In the genomic region with DNA sequence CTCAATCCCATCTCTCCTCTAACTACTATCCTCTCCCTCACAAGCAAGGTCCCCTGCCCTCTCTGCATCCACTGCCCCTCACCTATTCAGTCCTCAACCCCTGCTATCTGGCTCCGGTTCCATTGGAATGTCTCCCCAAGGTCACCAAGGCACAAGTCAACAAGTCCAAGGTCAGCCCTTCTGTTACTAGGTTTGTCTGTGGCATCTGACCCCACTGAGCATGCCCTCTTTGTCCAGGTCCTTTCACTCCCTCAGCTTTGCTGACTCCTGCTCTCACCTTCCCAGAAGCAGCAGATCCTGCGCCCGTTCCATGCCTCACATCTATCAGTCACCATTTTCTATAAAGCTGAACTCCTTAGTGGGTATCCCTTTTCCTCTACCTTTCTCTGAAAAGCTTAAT, we compare ENCODE assay signal across 1 cellular context.
TF ChIP-seq lines count a peak whose summit lies in the region.

No MANE protein-coding gene starts in this region.

TF ChIP-seq in HepG2, 621 proteins besides CTCF, POLR2A, EP300 and RAD21 (continued from another document and continues in another):
- peak; percentile 60; the same call in 1 of the 2 replicates for TF ChIP-seq IKZF5 (CRISPR knock-in tag; IDR thresholded peaks at IDR 0.05)
- TF ChIP-seq KLF13 (CRISPR knock-in tag; IDR thresholded peaks at IDR 0.05): no peak
- no peak for TF ChIP-seq CHCHD3 (CRISPR knock-in tag; IDR thresholded peaks at IDR 0.05)
- peak; percentile 97 for TF ChIP-seq RXRB (CRISPR knock-in tag; IDR thresholded peaks at IDR 0.05; ENCODE audit: borderline replicate concordance)
- TF ChIP-seq TMF1 (CRISPR knock-in tag; IDR thresholded peaks at IDR 0.05; ENCODE audit: low read depth): no peak
- TF ChIP-seq BRD4 (CRISPR knock-in tag; IDR thresholded peaks at IDR 0.05): no peak
- TF ChIP-seq, protein P1, sequence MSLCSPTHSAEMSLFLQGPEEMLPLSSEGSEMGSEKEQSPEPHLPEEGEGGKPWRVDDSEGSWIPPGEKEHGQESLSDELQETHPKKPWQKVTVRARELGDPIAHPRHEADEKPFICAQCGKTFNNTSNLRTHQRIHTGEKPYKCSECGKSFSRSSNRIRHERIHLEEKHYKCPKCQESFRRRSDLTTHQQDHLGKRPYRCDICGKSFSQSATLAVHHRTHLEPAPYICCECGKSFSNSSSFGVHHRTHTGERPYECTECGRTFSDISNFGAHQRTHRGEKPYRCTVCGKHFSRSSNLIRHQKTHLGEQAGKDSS (CRISPR knock-in tag; IDR thresholded peaks at IDR 0.05; ENCODE audit: borderline replicate concordance, low read depth): no peak
- no peak for TF ChIP-seq ZNF570 (CRISPR knock-in tag; IDR thresholded peaks at IDR 0.05; ENCODE audit: borderline replicate concordance)
- peak; percentile 62; the same call in 1 of the 2 replicates for TF ChIP-seq GATA4 (IDR thresholded peaks at IDR 0.05; ENCODE audit: borderline replicate concordance, low read depth)
- TF ChIP-seq ZNF660 (CRISPR knock-in tag; IDR thresholded peaks at IDR 0.05; ENCODE audit: borderline replicate concordance, low read depth): no peak
- no peak; the same call in 1 of the 2 replicates for TF ChIP-seq ZZZ3 (CRISPR knock-in tag; IDR thresholded peaks at IDR 0.05; ENCODE audit: borderline replicate concordance)
- TF ChIP-seq HIC2 (CRISPR knock-in tag; IDR thresholded peaks at IDR 0.05; ENCODE audit: low read depth): peak; percentile 79; the same call in 1 of the 2 replicates
- TF ChIP-seq HOXA5 (CRISPR knock-in tag; IDR thresholded peaks at IDR 0.05): no peak
- no peak for TF ChIP-seq ZNF446 (CRISPR knock-in tag; IDR thresholded peaks at IDR 0.05)
- no peak for TF ChIP-seq ZNF382 (CRISPR knock-in tag; IDR thresholded peaks at IDR 0.05; ENCODE audit: borderline replicate concordance)
- TF ChIP-seq ARNT (IDR thresholded peaks at IDR 0.05): no peak
- TF ChIP-seq, protein P2, sequence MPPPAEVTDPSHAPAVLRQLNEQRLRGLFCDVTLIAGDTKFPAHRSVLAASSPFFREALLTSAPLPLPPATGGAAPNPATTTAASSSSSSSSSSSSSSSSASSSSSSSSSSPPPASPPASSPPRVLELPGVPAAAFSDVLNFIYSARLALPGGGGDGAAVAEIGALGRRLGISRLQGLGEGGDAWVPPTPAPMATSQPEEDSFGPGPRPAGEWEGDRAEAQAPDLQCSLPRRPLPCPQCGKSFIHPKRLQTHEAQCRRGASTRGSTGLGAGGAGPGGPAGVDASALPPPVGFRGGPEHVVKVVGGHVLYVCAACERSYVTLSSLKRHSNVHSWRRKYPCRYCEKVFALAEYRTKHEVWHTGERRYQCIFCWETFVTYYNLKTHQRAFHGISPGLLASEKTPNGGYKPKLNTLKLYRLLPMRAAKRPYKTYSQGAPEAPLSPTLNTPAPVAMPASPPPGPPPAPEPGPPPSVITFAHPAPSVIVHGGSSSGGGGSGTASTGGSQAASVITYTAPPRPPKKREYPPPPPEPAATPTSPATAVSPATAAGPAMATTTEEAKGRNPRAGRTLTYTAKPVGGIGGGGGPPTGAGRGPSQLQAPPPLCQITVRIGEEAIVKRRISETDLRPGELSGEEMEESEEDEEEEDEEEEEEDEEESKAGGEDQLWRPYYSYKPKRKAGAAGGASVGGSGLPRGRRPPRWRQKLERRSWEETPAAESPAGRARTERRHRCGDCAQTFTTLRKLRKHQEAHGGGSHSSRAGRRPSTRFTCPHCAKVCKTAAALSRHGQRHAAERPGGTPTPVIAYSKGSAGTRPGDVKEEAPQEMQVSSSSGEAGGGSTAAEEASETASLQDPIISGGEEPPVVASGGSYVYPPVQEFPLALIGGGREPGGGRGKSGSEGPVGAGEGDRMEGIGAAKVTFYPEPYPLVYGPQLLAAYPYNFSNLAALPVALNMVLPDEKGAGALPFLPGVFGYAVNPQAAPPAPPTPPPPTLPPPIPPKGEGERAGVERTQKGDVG (CRISPR knock-in tag; IDR thresholded peaks at IDR 0.05; ENCODE audit: borderline replicate concordance): no peak
- peak; percentile 85 for TF ChIP-seq GATAD2A (CRISPR knock-in tag; IDR thresholded peaks at IDR 0.05)
- TF ChIP-seq ZNF629 (CRISPR knock-in tag; conservative IDR thresholded peaks at IDR 0.05): 0 out of 2 replicates have a peak, but pooled peaks have one; percentile 38
- no peak for TF ChIP-seq PREB (CRISPR knock-in tag; IDR thresholded peaks at IDR 0.05)
- peak; percentile 98 for TF ChIP-seq FOXO1 (CRISPR knock-in tag; IDR thresholded peaks at IDR 0.05)
- 0 out of 2 replicates have a peak, but pooled peaks have one; percentile 56 for TF ChIP-seq NFKBIZ (CRISPR knock-in tag; IDR thresholded peaks at IDR 0.05)
- TF ChIP-seq, protein P3, sequence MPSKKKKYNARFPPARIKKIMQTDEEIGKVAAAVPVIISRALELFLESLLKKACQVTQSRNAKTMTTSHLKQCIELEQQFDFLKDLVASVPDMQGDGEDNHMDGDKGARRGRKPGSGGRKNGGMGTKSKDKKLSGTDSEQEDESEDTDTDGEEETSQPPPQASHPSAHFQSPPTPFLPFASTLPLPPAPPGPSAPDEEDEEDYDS (CRISPR knock-in tag; IDR thresholded peaks at IDR 0.05): peak; percentile 66; the same call in 1 of the 2 replicates
- TF ChIP-seq, protein P4, sequence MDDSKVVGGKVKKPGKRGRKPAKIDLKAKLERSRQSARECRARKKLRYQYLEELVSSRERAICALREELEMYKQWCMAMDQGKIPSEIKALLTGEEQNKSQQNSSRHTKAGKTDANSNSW (CRISPR knock-in tag; IDR thresholded peaks at IDR 0.05; ENCODE audit: borderline replicate concordance): no peak
- TF ChIP-seq MLLT10 (CRISPR knock-in tag; IDR thresholded peaks at IDR 0.05): no peak
- TF ChIP-seq, protein P5, sequence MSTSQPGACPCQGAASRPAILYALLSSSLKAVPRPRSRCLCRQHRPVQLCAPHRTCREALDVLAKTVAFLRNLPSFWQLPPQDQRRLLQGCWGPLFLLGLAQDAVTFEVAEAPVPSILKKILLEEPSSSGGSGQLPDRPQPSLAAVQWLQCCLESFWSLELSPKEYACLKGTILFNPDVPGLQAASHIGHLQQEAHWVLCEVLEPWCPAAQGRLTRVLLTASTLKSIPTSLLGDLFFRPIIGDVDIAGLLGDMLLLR (CRISPR knock-in tag; IDR thresholded peaks at IDR 0.05): no peak
- TF ChIP-seq SKIL (CRISPR knock-in tag; IDR thresholded peaks at IDR 0.05; ENCODE audit: borderline replicate concordance): peak; percentile 99
- TF ChIP-seq SKI (IDR thresholded peaks at IDR 0.05; ENCODE audit: partially characterized antibody): peak; percentile 99
- TF ChIP-seq NR1H2 (CRISPR knock-in tag; IDR thresholded peaks at IDR 0.05; ENCODE audit: borderline replicate concordance, low read depth): no peak
- no peak for TF ChIP-seq ASH2L (IDR thresholded peaks at IDR 0.05; ENCODE audit: insufficient read length, low read depth, low read length)
- no peak for TF ChIP-seq ZNF333 (CRISPR knock-in tag; IDR thresholded peaks at IDR 0.05; ENCODE audit: borderline replicate concordance)
- peak; percentile 39; the same call in 1 of the 2 replicates for TF ChIP-seq ZNF431 (CRISPR knock-in tag; IDR thresholded peaks at IDR 0.05; ENCODE audit: borderline replicate concordance, low read depth)
- TF ChIP-seq SOX5 (CRISPR knock-in tag; IDR thresholded peaks at IDR 0.05; ENCODE audit: borderline replicate concordance): peak; percentile 86
- no peak for TF ChIP-seq ZNF280B (CRISPR knock-in tag; IDR thresholded peaks at IDR 0.05; ENCODE audit: borderline replicate concordance)
- TF ChIP-seq FLYWCH1 (CRISPR knock-in tag; IDR thresholded peaks at IDR 0.05): no peak
- TF ChIP-seq, protein P6, sequence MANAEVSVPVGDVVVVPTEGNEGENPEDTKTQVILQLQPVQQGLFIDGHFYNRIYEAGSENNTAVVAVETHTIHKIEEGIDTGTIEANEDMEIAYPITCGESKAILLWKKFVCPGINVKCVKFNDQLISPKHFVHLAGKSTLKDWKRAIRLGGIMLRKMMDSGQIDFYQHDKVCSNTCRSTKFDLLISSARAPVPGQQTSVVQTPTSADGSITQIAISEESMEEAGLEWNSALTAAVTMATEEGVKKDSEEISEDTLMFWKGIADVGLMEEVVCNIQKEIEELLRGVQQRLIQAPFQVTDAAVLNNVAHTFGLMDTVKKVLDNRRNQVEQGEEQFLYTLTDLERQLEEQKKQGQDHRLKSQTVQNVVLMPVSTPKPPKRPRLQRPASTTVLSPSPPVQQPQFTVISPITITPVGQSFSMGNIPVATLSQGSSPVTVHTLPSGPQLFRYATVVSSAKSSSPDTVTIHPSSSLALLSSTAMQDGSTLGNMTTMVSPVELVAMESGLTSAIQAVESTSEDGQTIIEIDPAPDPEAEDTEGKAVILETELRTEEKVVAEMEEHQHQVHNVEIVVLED (CRISPR knock-in tag; IDR thresholded peaks at IDR 0.05; ENCODE audit: borderline replicate concordance): no peak
- TF ChIP-seq GPN1 (CRISPR knock-in tag; IDR thresholded peaks at IDR 0.05; ENCODE audit: borderline replicate concordance): no peak
- peak; percentile 84 for TF ChIP-seq NR2F6 (IDR thresholded peaks at IDR 0.05)
- peak; percentile 96 for TF ChIP-seq NR2F6 (CRISPR knock-in tag; IDR thresholded peaks at IDR 0.05)
- TF ChIP-seq ZMYM4 (CRISPR knock-in tag; IDR thresholded peaks at IDR 0.05): 0 out of 2 replicates have a peak, but pooled peaks have one; percentile 13
- TF ChIP-seq DZIP1 (CRISPR knock-in tag; IDR thresholded peaks at IDR 0.05): no peak
- no peak for TF ChIP-seq SYNCRIP (IDR thresholded peaks at IDR 0.05; ENCODE audit: insufficient read depth, low read depth, low read length)
- no peak for TF ChIP-seq ZBTB21 (CRISPR knock-in tag; IDR thresholded peaks at IDR 0.05)
